ENCODE assay signal across 1 cellular context in the genomic region with DNA sequence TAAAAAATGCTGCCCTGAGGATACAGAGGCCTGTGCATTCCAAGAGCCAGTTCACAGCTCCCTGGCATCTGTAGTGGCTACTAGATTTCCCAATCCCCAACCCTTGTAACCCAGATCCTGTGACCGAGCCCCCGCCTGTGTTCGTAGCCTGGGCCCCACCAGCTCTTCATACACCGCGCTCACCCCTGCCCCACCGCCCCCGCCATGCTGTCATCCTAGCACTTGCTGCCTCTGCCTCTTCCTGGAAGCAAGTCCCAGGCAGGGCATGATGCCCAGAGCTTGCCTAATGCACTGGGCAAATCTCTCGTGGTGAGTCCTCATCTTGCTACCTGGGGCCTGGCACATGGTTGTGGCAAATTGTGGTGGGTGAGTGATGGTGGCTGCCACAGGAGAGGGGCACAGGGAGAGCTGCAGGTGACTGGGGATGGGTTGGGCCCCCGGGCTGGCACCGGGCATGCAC.
A peak's percentile ranks its signal among the peaks of the same experiment; 100 is the strongest.
TF ChIP-seq lines count a peak whose summit lies in the region.

No MANE protein-coding gene starts in this region.

TF ChIP-seq in IMR-90, 13 proteins besides CTCF, POLR2A, EP300 and RAD21:
- peak; percentile 7; the same call in 1 of the 2 replicates for TF ChIP-seq CEBPB (IDR thresholded peaks at IDR 0.05; ENCODE audit: low read depth, low read length)
- TF ChIP-seq MAZ (IDR thresholded peaks at IDR 0.05; ENCODE audit: borderline replicate concordance, low read depth, low read length), result no peak
